ENCODE assay signal across 17 cellular contexts in genomic region chr13:108272333-108272732, GRCh38. TPM values are rescaled to one million over a fixed set of nuclear protein-coding genes. Genes with fewer than 3 reads are reported as not detected.
A peak's percentile ranks its signal among the peaks of the same experiment; 100 is the strongest.
DNase-seq lines count a peak whose midpoint lies in the region; ATAC-seq, FAIRE-seq and TF ChIP-seq lines count a peak whose summit lies in the region.
"Had no signal": no experiment of that assay in that cellular context is flagged by ENCODE, and none has a peak within 500 bp of the region (broad histone marks: within the 10 kb centered on the region; RNA-seq: fewer than 3 reads in every experiment).

No MANE protein-coding gene starts in this region.

- no peak overlapping the region for H2AFZ ChIP-seq in SK-N-SH (ENCODE audit: low read depth)
- H2AFZ ChIP-seq: parathyroid adenoma had no signal

- no peak for TF ChIP-seq POLR2A in GM12891 (IDR thresholded peaks at IDR 0.05; ENCODE audit: low read depth, low read length)

- H3K27me3 ChIP-seq in CD4-positive, alpha-beta memory T cell (ENCODE audit: insufficient read depth, low read length), result no peaks in the 10 kb centered on the region
- H3K27me3 ChIP-seq in SK-N-SH (ENCODE audit: insufficient read depth), result no peaks in the 10 kb centered on the region
- H3K27me3 ChIP-seq: heart right ventricle, uterus had no signal

- no peak overlapping the region for H3K27ac ChIP-seq in CD4-positive, alpha-beta memory T cell (ENCODE audit: low read depth, low read length)
- H3K27ac ChIP-seq in SK-N-SH (ENCODE audit: low read depth in 2 of 2, low read length in 1 of 2), result no peak overlapping the region
- H3K27ac ChIP-seq: KMS-11, parathyroid adenoma, uterus had no signal

- no peak for ATAC-seq in HG03108 (IDR thresholded peaks at IDR 0.05; ENCODE audit: unreplicated experiment)
- ATAC-seq: heart right ventricle, mucosa of descending colon, PC-3 had no signal

- no peak for TF ChIP-seq EP300 in SK-N-SH (IDR thresholded peaks at IDR 0.05; ENCODE audit: borderline replicate concordance in 1 of 2, low read depth in 1 of 2, low read length in 1 of 2)

- H3K4me2 ChIP-seq in SK-N-SH, result no peak overlapping the region
- H3K4me2 ChIP-seq: KMS-11 had no signal

- FAIRE-seq in GM12891 (lab: Jason Lieb, UNC), result no peak

- peaks cover 20% of the 10 kb centered on the region for H3K4me1 ChIP-seq in CD4-positive, alpha-beta memory T cell (ENCODE audit: insufficient read depth, low read length)
- H3K4me1 ChIP-seq in SK-N-SH (ENCODE audit: control insufficient read depth in 1 of 2, insufficient read depth in 2 of 2, low read depth in 1 of 2, low read length in 1 of 2), result peaks cover 0 to 7% of the 10 kb centered on the region in 2 experiments; a peak in 2 of 4 replicates
- H3K4me1 ChIP-seq: parathyroid adenoma, uterus had no signal

- no peaks in the 10 kb centered on the region for H3F3A ChIP-seq in SK-N-SH (replicated peaks; ENCODE audit: insufficient read depth)

- intact Hi-C loops in CD4-positive, alpha-beta memory T cell (cut with micrococcal nuclease), result no loop called here
- intact Hi-C loops in activated T-helper 1 cell treated with anti-CD3 and anti-CD28 coated beads, Interleukin-12 subunit alpha, Interleukin-12 subunit beta, Interleukin-2, Interleukin-4 antibody, amounts not matched to agents 30 ng/mL and 10 ng/mL and 1 ng/mL, durations not matched to agents 14 hours and 24 hours and 36 hours (cut with micrococcal nuclease), result loop anchor here (5.0 kb wide), 1 partner anchor 35 kb away; no protein-coding TSS in a partner anchor

- peaks cover 0 to 3% (median 0%) of the 10 kb centered on the region in 8 donors for H3K9me3 Mint-ChIP-seq in CD4-positive, alpha-beta memory T cell
- no peaks in the 10 kb centered on the region for H3K9me3 Mint-ChIP-seq in activated T-helper 1 cell treated with anti-CD3 and anti-CD28 coated beads, Interleukin-12 subunit alpha, Interleukin-12 subunit beta, Interleukin-2, Interleukin-4 antibody, amounts not matched to agents 30 ng/mL and 10 ng/mL and 1 ng/mL, durations not matched to agents 14 hours and 24 hours and 36 hours
- H3K9me3 Mint-ChIP-seq: stimulated activated naive CD8-positive, alpha-beta T cell treated with anti-CD3 and anti-CD28 coated beads, Interleukin-15, Interleukin-2, amounts not matched to agents 100 ng/mL and 50 ng/mL, for 24 hours had no signal

- no peaks in the 10 kb centered on the region for H3K9me3 ChIP-seq in CD4-positive, alpha-beta memory T cell (ENCODE audit: control insufficient read depth in 1 of 2, low read length in 2 of 2)
- H3K9me3 ChIP-seq in SK-N-SH, result no peaks in the 10 kb centered on the region
- H3K9me3 ChIP-seq: heart right ventricle, mucosa of descending colon, uterus had no signal

- H3K4me3 ChIP-seq in CD4-positive, alpha-beta memory T cell (ENCODE audit: low read length in 2 of 2), result no peak overlapping the region
- H3K4me3 ChIP-seq in SK-N-SH (ENCODE audit: low read depth in 2 of 2, low read length in 1 of 2), result no peak overlapping the region
- H3K4me3 ChIP-seq: mucosa of descending colon, uterus had no signal

- no peaks in the 10 kb centered on the region for H3K27me3 Mint-ChIP-seq in CD4-positive, alpha-beta memory T cell
- H3K27me3 Mint-ChIP-seq in activated T-helper 1 cell treated with anti-CD3 and anti-CD28 coated beads, Interleukin-12 subunit alpha, Interleukin-12 subunit beta, Interleukin-2, Interleukin-4 antibody, amounts not matched to agents 30 ng/mL and 10 ng/mL and 1 ng/mL, durations not matched to agents 14 hours and 24 hours and 36 hours (ENCODE audit: insufficient read depth), result no peaks in the 10 kb centered on the region
- H3K27me3 Mint-ChIP-seq: stimulated activated naive CD8-positive, alpha-beta T cell treated with anti-CD3 and anti-CD28 coated beads, Interleukin-15, Interleukin-2, amounts not matched to agents 100 ng/mL and 50 ng/mL, for 24 hours had no signal

- peaks cover 25 to 55% (median 31%) of the 10 kb centered on the region in 4 donors for H3K4me1 Mint-ChIP-seq in CD4-positive, alpha-beta memory T cell
- H3K4me1 Mint-ChIP-seq in activated T-helper 1 cell treated with anti-CD3 and anti-CD28 coated beads, Interleukin-12 subunit alpha, Interleukin-12 subunit beta, Interleukin-2, Interleukin-4 antibody, amounts not matched to agents 30 ng/mL and 10 ng/mL and 1 ng/mL, durations not matched to agents 14 hours and 24 hours and 36 hours (ENCODE audit: low read depth), result peaks cover 40% of the 10 kb centered on the region

- CTCF ChIA-PET in CD4-positive, alpha-beta memory T cell (lab: Charles Lee; ENCODE audit: partially characterized antibody), result no interaction called here
- CTCF ChIA-PET in SK-N-SH (lab: Yijun Ruan, JAX), result interaction anchor here (0.6 to 1.0 kb wide), 2 partner anchors 8 to 45 kb away, joined by 3 read pairs; no protein-coding TSS in a partner anchor

- no peaks in the 10 kb centered on the region for H3K79me2 ChIP-seq in SK-N-SH (ENCODE audit: insufficient read depth)
- H3K79me2 ChIP-seq: parathyroid adenoma had no signal

- H3K9me2 ChIP-seq in SK-N-SH, result no peaks in the 10 kb centered on the region

- POLR2A ChIA-PET in CD4-positive, alpha-beta memory T cell (lab: Charles Lee; ENCODE audit: partially characterized antibody), result no interaction called here
- POLR2A ChIA-PET in SK-N-SH (lab: Yijun Ruan, JAX), result no interaction called here

- H3K36me3 ChIP-seq in CD4-positive, alpha-beta memory T cell (ENCODE audit: insufficient read depth, low read length), result no peaks in the 10 kb centered on the region
- H3K36me3 ChIP-seq in SK-N-SH (replicated peaks in 1 of 2; ENCODE audit: control insufficient read depth in 1 of 2, insufficient read depth in 2 of 2, low read length in 1 of 2), result no peaks in the 10 kb centered on the region
- H3K36me3 ChIP-seq: heart right ventricle, uterus had no signal

- peaks cover 4 to 5% of the 10 kb centered on the region in 2 donors for H3K36me3 Mint-ChIP-seq in CD4-positive, alpha-beta memory T cell
- H3K36me3 Mint-ChIP-seq in activated T-helper 1 cell treated with anti-CD3 and anti-CD28 coated beads, Interleukin-12 subunit alpha, Interleukin-12 subunit beta, Interleukin-2, Interleukin-4 antibody, amounts not matched to agents 30 ng/mL and 10 ng/mL and 1 ng/mL, durations not matched to agents 14 hours and 24 hours and 36 hours (ENCODE audit: low read depth), result peaks cover 7% of the 10 kb centered on the region

- no peak overlapping the region for H3K9ac ChIP-seq in SK-N-SH
- H3K9ac ChIP-seq: KMS-11, parathyroid adenoma had no signal

- no peak for TF ChIP-seq CTCF in SK-N-SH (IDR thresholded peaks at IDR 0.05)

- peak overlapping the region in 5 of 8 donors; percentile 43 to 65 (median 57) for H3K4me3 Mint-ChIP-seq in CD4-positive, alpha-beta memory T cell
- H3K4me3 Mint-ChIP-seq in activated T-helper 1 cell treated with anti-CD3 and anti-CD28 coated beads, Interleukin-12 subunit alpha, Interleukin-12 subunit beta, Interleukin-2, Interleukin-4 antibody, amounts not matched to agents 30 ng/mL and 10 ng/mL and 1 ng/mL, durations not matched to agents 14 hours and 24 hours and 36 hours, result peak overlapping the region; percentile 49
- H3K4me3 Mint-ChIP-seq: stimulated activated naive CD8-positive, alpha-beta T cell treated with anti-CD3 and anti-CD28 coated beads, Interleukin-15, Interleukin-2, amounts not matched to agents 100 ng/mL and 50 ng/mL, for 24 hours had no signal

- no peaks in the 10 kb centered on the region for H4K20me1 ChIP-seq in SK-N-SH (ENCODE audit: insufficient read depth)

- H3K27ac Mint-ChIP-seq in CD4-positive, alpha-beta memory T cell, result peak overlapping the region in 3 of 7 donors; percentile 12 to 78 (median 62)
- no peak overlapping the region for H3K27ac Mint-ChIP-seq in activated T-helper 1 cell treated with anti-CD3 and anti-CD28 coated beads, Interleukin-12 subunit alpha, Interleukin-12 subunit beta, Interleukin-2, Interleukin-4 antibody, amounts not matched to agents 30 ng/mL and 10 ng/mL and 1 ng/mL, durations not matched to agents 14 hours and 24 hours and 36 hours
- H3K27ac Mint-ChIP-seq: stimulated activated naive CD8-positive, alpha-beta T cell treated with anti-CD3 and anti-CD28 coated beads, Interleukin-15, Interleukin-2, amounts not matched to agents 100 ng/mL and 50 ng/mL, for 24 hours had no signal

- DNase-seq in CD4-positive, alpha-beta memory T cell, result no peak
- DNase-seq in HCEC 1CT (peak; percentile 33), kidney glomerular epithelial cell (lab: John Stamatoyannopoulos, UW) (peak; percentile 19), GM12891 (ENCODE audit: insufficient read length, low spot score) (no peak), SK-N-SH (no peak)
- no peak for DNase-seq in activated T-helper 1 cell treated with anti-CD3 and anti-CD28 coated beads, Interleukin-12 subunit alpha, Interleukin-12 subunit beta, Interleukin-2, Interleukin-4 antibody, amounts not matched to agents 30 ng/mL and 10 ng/mL and 1 ng/mL, durations not matched to agents 14 hours and 24 hours and 36 hours (ENCODE audit: low spot score)
- DNase-seq: activated CD8-positive, alpha-beta memory T cell treated with anti-CD3 and anti-CD28 coated beads, Interleukin-2, amount 50 U/mL, for 48 hours; C1 segment of cervical spinal cord; heart right ventricle; mucosa of descending colon; NCI-H510A treated with DMSO at 0.1 percent for 48 hours; PC-3; uterus had no signal

- no peak for TF ChIP-seq RAD21 in SK-N-SH (IDR thresholded peaks at IDR 0.05; ENCODE audit: low read length)

RNA-seq across cellular contexts. Expression of gene TNFSF13B, which starts 2.8 kb away (rescaled TPM):
- total RNA-seq in CD4-positive, alpha-beta memory T cell, result 10 to 100 TPM; 35.8 to 37.9 TPM
- 10 to 100 TPM; 44.8 to 54.6 TPM for polyA plus RNA-seq in CD4-positive, alpha-beta memory T cell
- 2.9 and 3.4 TPM in 2 replicates for total RNA-seq in activated T-helper 1 cell treated with anti-CD3 and anti-CD28 coated beads, Interleukin-12 subunit alpha, Interleukin-12 subunit beta, Interleukin-2, Interleukin-4 antibody, amounts not matched to agents 30 ng/mL and 10 ng/mL and 1 ng/mL, durations not matched to agents 14 hours and 24 hours and 36 hours
- polyA plus RNA-seq in GM12891 (2012; ENCODE audit: low read depth, missing spikeins), result 14.0 TPM
- polyA plus RNA-seq in SK-N-SH (2012; rRNA removed), result 0.03 and 0.26 TPM in 2 replicates
- polyA plus RNA-seq in SK-N-SH (2012; cell fraction: cytosol; rRNA removed), result 0.05 and 0.06 TPM in 2 replicates
- polyA plus RNA-seq in SK-N-SH (2012; cell fraction: nucleus; rRNA removed), result 1.7 and 2.2 TPM in 2 replicates
- total RNA-seq: PC-3 had no signal

RNA-seq across cellular contexts. Expression of gene ABHD13, which starts 54.1 kb away (rescaled TPM):
- total RNA-seq in CD4-positive, alpha-beta memory T cell, result 10 to 100 TPM; 22.9 to 23.2 TPM
- 10 to 100 TPM; 13.4 to 15.8 TPM for polyA plus RNA-seq in CD4-positive, alpha-beta memory T cell
- total RNA-seq in activated T-helper 1 cell treated with anti-CD3 and anti-CD28 coated beads, Interleukin-12 subunit alpha, Interleukin-12 subunit beta, Interleukin-2, Interleukin-4 antibody, amounts not matched to agents 30 ng/mL and 10 ng/mL and 1 ng/mL, durations not matched to agents 14 hours and 24 hours and 36 hours, result 8.0 and 8.5 TPM in 2 replicates
- 4.0 TPM for polyA plus RNA-seq in GM12891 (2012; ENCODE audit: low read depth, missing spikeins)
- 2.9 and 4.0 TPM in 2 replicates for polyA plus RNA-seq in SK-N-SH (2012; rRNA removed)
- polyA plus RNA-seq in SK-N-SH (2012; cell fraction: cytosol; rRNA removed), result 5.5 and 6.6 TPM in 2 replicates
- 1.1 and 2.2 TPM in 2 replicates for polyA plus RNA-seq in SK-N-SH (2012; cell fraction: nucleus; rRNA removed)

RNA-seq across cellular contexts. Expression of gene LIG4, which starts 57.0 kb away (rescaled TPM):
- 10 to 100 TPM; 11.1 to 11.4 TPM for total RNA-seq in CD4-positive, alpha-beta memory T cell
- 1 to 10 TPM; 2.7 to 6.6 TPM for polyA plus RNA-seq in CD4-positive, alpha-beta memory T cell
- total RNA-seq in activated T-helper 1 cell treated with anti-CD3 and anti-CD28 coated beads, Interleukin-12 subunit alpha, Interleukin-12 subunit beta, Interleukin-2, Interleukin-4 antibody, amounts not matched to agents 30 ng/mL and 10 ng/mL and 1 ng/mL, durations not matched to agents 14 hours and 24 hours and 36 hours, result 10.0 and 11.2 TPM in 2 replicates
- 3.6 TPM for polyA plus RNA-seq in GM12891 (2012; ENCODE audit: low read depth, missing spikeins)
- 3.3 and 4.7 TPM in 2 replicates for polyA plus RNA-seq in SK-N-SH (2012; rRNA removed)
- polyA plus RNA-seq in SK-N-SH (2012; cell fraction: cytosol; rRNA removed), result 5.5 and 6.8 TPM in 2 replicates
- polyA plus RNA-seq in SK-N-SH (2012; cell fraction: nucleus; rRNA removed), result 3.6 and 6.9 TPM in 2 replicates

Comparison
In these comparisons a context has a peak if more than half of its experiments do, and no peak if none do; other contexts are left out.
1. DNase-seq: peak in HCEC 1CT (single experiment) and kidney glomerular epithelial cell (single experiment); none in CD4-positive, alpha-beta memory T cell (0 of 5), activated T-helper 1 cell treated with anti-CD3 and anti-CD28 coated beads, Interleukin-12 subunit alpha, Interleukin-12 subunit beta, Interleukin-2, Interleukin-4 antibody, amounts not matched to agents 30 ng/mL and 10 ng/mL and 1 ng/mL, durations not matched to agents 14 hours and 24 hours and 36 hours (single experiment), GM12891 (single experiment) and SK-N-SH (single experiment).